ENCODE assay signal across 30 cellular contexts in the genomic region with DNA sequence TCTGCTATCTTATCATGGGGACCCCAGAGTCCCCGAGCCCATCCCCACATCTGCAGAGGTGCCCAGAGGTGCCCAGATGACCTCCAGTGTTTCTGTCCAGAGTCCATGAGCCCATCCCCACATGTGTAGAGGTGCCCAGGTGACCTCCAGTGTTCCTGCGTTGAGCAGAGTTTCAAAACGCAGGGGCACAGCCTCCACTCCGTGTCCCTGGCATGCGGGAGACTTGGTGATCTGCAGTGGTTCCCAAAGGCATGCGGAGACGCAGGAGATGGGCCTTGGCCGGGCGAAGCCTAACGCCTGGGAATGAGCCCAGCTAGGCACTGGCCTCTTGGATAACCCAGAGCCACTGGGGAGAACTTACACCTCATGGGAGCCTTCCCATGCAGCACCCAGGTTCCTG. TPM values are rescaled to one million over a fixed set of nuclear protein-coding genes. Genes with fewer than 3 reads are reported as not detected.
"Had no signal": no experiment of that assay in that cellular context is flagged by ENCODE, and none has a peak within 500 bp of the region (broad histone marks: within the 10 kb centered on the region; RNA-seq: fewer than 3 reads in every experiment).

No MANE protein-coding gene starts in this region.

- H3K4me3 ChIP-seq: left lung, lung, mucosa of descending colon, pancreas, prostate gland, sigmoid colon, stomach, testis, thyroid gland, transverse colon, upper lobe of left lung, vagina had no signal

- ATAC-seq: left colon; left lung; mucosa of descending colon; naive thymus-derived CD4-positive, alpha-beta T cell; natural killer cell treated with Interleukin-12 subunit alpha and Interleukin-12 subunit beta and Interleukin-15 and Interleukin-18, amount 100 ng/mL, for 72 hours; pancreas; right cardiac atrium; stimulated activated naive B cell treated with anti-CD40 and anti-IgM and Interleukin-4, amounts not matched to agents 10 μg/mL and 1 μg/mL and 100 μg/mL, for 72 hours; stimulated activated naive CD8-positive, alpha-beta T cell treated with anti-CD3 and anti-CD28 coated beads, Interleukin-15, Interleukin-2, amounts not matched to agents 100 U/mL and 50 U/mL, for 24 hours had no signal

- H3K9me3 ChIP-seq: left lung, mucosa of descending colon, pancreas, prostate gland, sigmoid colon, stomach, testis, thyroid gland, transverse colon, upper lobe of left lung, vagina had no signal

- H3K36me3 ChIP-seq: left lung, pancreas, prostate gland, sigmoid colon, stomach, thyroid gland, transverse colon, upper lobe of left lung, vagina had no signal

- H3K27me3 ChIP-seq: testis, thyroid gland, upper lobe of left lung, vagina had no signal

- H3K27ac ChIP-seq: left lung, pancreas, prostate gland, sigmoid colon, stomach, testis, thyroid gland, transverse colon, upper lobe of left lung, vagina had no signal

- DNase-seq: hippocampal formation; left colon; left lung; mesendoderm; midbrain; mucosa of descending colon; naive thymus-derived CD4-positive, alpha-beta T cell; nucleus accumbens; pancreas; retina; right cardiac atrium; sigmoid colon; small intestine; stimulated activated CD4-positive, alpha-beta T cell treated with anti-CD3 and anti-CD28 coated beads, Interleukin-1b, Interleukin-23, amount 100 ng/mL, for 48 hours; stimulated activated CD4-positive, alpha-beta T cell treated with anti-CD3 and anti-CD28 coated beads, Interleukin-2, amount 100 ng/mL, for 48 hours; stimulated activated CD4-positive, alpha-beta T cell treated with anti-CD3 and anti-CD28 coated beads, Interleukin-4, amount 100 ng/mL, for 4 hours; stimulated activated naive B cell treated with anti-CD40 and anti-IgM and Interleukin-4, amounts not matched to agents 10 μg/mL and 1 μg/mL and 100 μg/mL, for 72 hours; stimulated activated naive CD8-positive, alpha-beta T cell treated with anti-CD3 and anti-CD28 coated beads, Interleukin-15, Interleukin-2, amounts not matched to agents 100 U/mL and 50 U/mL, for 24 hours; stomach; testis; thyroid gland; transverse colon; upper lobe of left lung had no signal

- H3K4me1 ChIP-seq: pancreas, prostate gland, testis, thyroid gland, vagina had no signal

RNA-seq across cellular contexts. Expression of a gene that starts 58.2 kb away (rescaled TPM):
- total RNA-seq: myocyte had no signal
- polyA plus RNA-seq: keratinocyte, neural cell had no signal
